Comparison of ENCODE assay signal across 9 cellular contexts in the genomic region with DNA sequence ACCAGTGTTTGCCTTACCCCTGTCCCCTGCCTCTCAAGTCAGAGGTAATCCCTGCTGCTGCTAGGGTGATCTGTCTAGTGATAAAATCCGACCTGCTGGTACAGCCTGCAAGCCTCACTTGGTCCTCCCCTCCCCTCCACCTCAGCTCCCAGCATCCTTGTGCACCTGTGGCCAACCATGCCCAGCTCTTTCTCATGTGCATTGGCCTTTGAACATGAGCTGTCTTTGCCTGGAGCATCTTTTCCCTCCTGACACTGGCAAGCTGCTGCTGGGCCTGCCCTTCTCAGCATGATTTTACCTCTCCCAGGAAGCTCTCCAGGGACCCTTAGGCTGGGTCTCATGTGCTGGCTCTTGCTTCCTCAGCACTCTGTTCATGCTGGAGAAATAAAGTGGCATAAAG. TPM values are rescaled to one million over a fixed set of nuclear protein-coding genes. Genes with fewer than 3 reads are reported as not detected.
"Had no signal": no experiment of that assay in that cellular context is flagged by ENCODE, and none has a peak within 500 bp of the region (broad histone marks: within the 10 kb centered on the region; RNA-seq: fewer than 3 reads in every experiment).

No MANE protein-coding gene starts in this region.

- DNase-seq: GM23248, GOT3, H7, HFFc6, IMR-90 had no signal

- H3K36me3 ChIP-seq: HAP-1 had no signal

- H3K4me3 ChIP-seq: GM23248, HAP-1, K562 had no signal

- H3K27ac ChIP-seq: GM23248 had no signal

- H3K4me3 Mint-ChIP-seq: HFFc6 had no signal

- H3K27ac Mint-ChIP-seq: HFFc6 had no signal

- ATAC-seq: HCT116, K562 had no signal

- H3K9me3 ChIP-seq: HAP-1 had no signal

- H3K4me1 ChIP-seq: HAP-1 had no signal

RNA-seq across cellular contexts. Expression of gene CXCL12, which starts 51.3 kb away (rescaled TPM):
- total RNA-seq: HT-29 had no signal
